In genomic region chr1:220218397-220219135, GRCh38 we compare ENCODE assay signal across 8 cellular contexts. TPM values are rescaled to one million over a fixed set of nuclear protein-coding genes. Genes with fewer than 3 reads are reported as not detected.
DNase-seq lines count a peak whose midpoint lies in the region; ATAC-seq, FAIRE-seq and TF ChIP-seq lines count a peak whose summit lies in the region.
"Not testable (repeated sequence)": the region's sequence is repeated elsewhere in the genome, so short reads cannot be mapped to it uniquely, and the experiment has no call there.

No MANE protein-coding gene starts in this region.

- H3K4me3 Mint-ChIP-seq in activated CD8-positive, alpha-beta T cell treated with anti-CD3 and anti-CD28 coated beads for 36 hours, result not testable (repeated sequence)

- 61 to 67% methylated on average over 6 of the region's 6 CpGs for WGBS in lung, 2 donors

- not testable (repeated sequence) for TF ChIP-seq POLR2A in endothelial cell of umbilical vein (IDR thresholded peaks at IDR 0.05; ENCODE audit: low read depth, low read length)

- H3K9me3 ChIP-seq in endothelial cell of umbilical vein (replicated peaks; ENCODE audit: control insufficient read depth, insufficient read depth, low read length); lung (ENCODE audit: control insufficient read depth in 2 of 2, insufficient read depth in 1 of 2, low read length in 1 of 2): not testable (repeated sequence)

- CTCF ChIA-PET in activated CD8-positive, alpha-beta T cell treated with anti-CD3 and anti-CD28 coated beads for 36 hours (lab: Charles Lee), result interaction anchor here (1.0 to 2.1 kb wide), 8 partner anchors 8 to 515 kb away, joined by 3 to 7 read pairs (median 4); no protein-coding TSS in a partner anchor
- CTCF ChIA-PET in endothelial cell of umbilical vein (lab: Charles Lee), result interaction anchor here (0.6 to 2.9 kb wide), 27 partner anchors 9 to 584 kb away, joined by 3 to 30 read pairs (median 3); partner anchors contain the start of gene RAB3GAP2

- DNase-seq in D341Med (ENCODE audit: low spot score), result peak; percentile 67
- DNase-seq in HPDE6-E6E7 (ENCODE audit: extremely low spot score), result peak; percentile 35
- peak; percentile 30 for DNase-seq in NCI-H748 treated with DMSO at 0.1 percent for 48 hours (lab: John Stamatoyannopoulos, UW)
- peak; percentile 72 for DNase-seq in activated CD8-positive, alpha-beta T cell treated with anti-CD3 and anti-CD28 coated beads for 36 hours
- DNase-seq in endothelial cell of umbilical vein (ENCODE audit: low read depth, low spot score), result peak; percentile 65
- peak; percentile 43 for DNase-seq in lung (ENCODE audit: low spot score)
- DNase-seq in stimulated activated CD8-positive, alpha-beta memory T cell treated with anti-CD3 and anti-CD28 coated beads, Interleukin-4, amount 100 ng/mL, for 48 hours, result peak; percentile 41

- peak; percentile 21 for TF ChIP-seq CTCF in activated CD8-positive, alpha-beta T cell treated with anti-CD3 and anti-CD28 coated beads for 36 hours (IDR thresholded peaks at IDR 0.05)
- TF ChIP-seq CTCF in endothelial cell of umbilical vein (IDR thresholded peaks at IDR 0.05; ENCODE audit: extremely low read depth in 1 of 2, insufficient read depth in 1 of 2, low read depth in 1 of 2, low read length in 2 of 2), result peak; percentile 39 to 51
- TF ChIP-seq CTCF in lung (IDR thresholded peaks at IDR 0.05; ENCODE audit: control extremely low read depth, extremely low read depth), result peak; percentile 15

- not testable (repeated sequence) for H3K9me3 Mint-ChIP-seq in activated CD8-positive, alpha-beta T cell treated with anti-CD3 and anti-CD28 coated beads for 36 hours

- H3K36me3 Mint-ChIP-seq in activated CD8-positive, alpha-beta T cell treated with anti-CD3 and anti-CD28 coated beads for 36 hours (ENCODE audit: low read depth), result peaks cover 12% of the 10 kb centered on the region

- H3K79me2 ChIP-seq in endothelial cell of umbilical vein (ENCODE audit: control insufficient read depth, insufficient read depth, low read length), result peaks cover 16% of the 10 kb centered on the region

- intact Hi-C loops in activated CD8-positive, alpha-beta T cell treated with anti-CD3 and anti-CD28 coated beads for 36 hours (cut with micrococcal nuclease), result loop anchor here (5.0 kb wide), 1 partner anchor 54 kb away; the partner anchor contains the start of gene RAB3GAP2
- intact Hi-C loops in endothelial cell of umbilical vein (cut with micrococcal nuclease), result loop anchor here (1.0 to 10.0 kb wide), 3 partner anchors 384 to 585 kb away; no protein-coding TSS in a partner anchor

- H3K27ac Mint-ChIP-seq in activated CD8-positive, alpha-beta T cell treated with anti-CD3 and anti-CD28 coated beads for 36 hours, result not testable (repeated sequence)

- POLR2A ChIA-PET in activated CD8-positive, alpha-beta T cell treated with anti-CD3 and anti-CD28 coated beads for 36 hours (lab: Charles Lee); endothelial cell of umbilical vein (lab: Charles Lee): not testable (repeated sequence)

- not testable (repeated sequence) for H4K20me1 ChIP-seq in endothelial cell of umbilical vein (replicated peaks; ENCODE audit: control insufficient read depth, extremely low read depth, insufficient read depth, low read length)

- not testable (repeated sequence) for BruUV-seq in endothelial cell of umbilical vein (replicated peaks; lab: Mats Ljungman, UMichigan)

- not testable (repeated sequence) for H3K4me2 ChIP-seq in endothelial cell of umbilical vein (ENCODE audit: insufficient read depth, low read length)

- H2AFZ ChIP-seq in endothelial cell of umbilical vein (ENCODE audit: low read depth, low read length), result not testable (repeated sequence)

- not testable (repeated sequence) for H3K9ac ChIP-seq in endothelial cell of umbilical vein (replicated peaks; ENCODE audit: extremely low read depth, insufficient read depth, low read length)

- H3K4me1 ChIP-seq in endothelial cell of umbilical vein (ENCODE audit: control insufficient read depth, extremely low read depth, insufficient read depth, low read length); lung (ENCODE audit: control insufficient read depth in 2 of 2, insufficient read depth in 2 of 2, low read length in 2 of 2): not testable (repeated sequence)

- not testable (repeated sequence) for FAIRE-seq in endothelial cell of umbilical vein (lab: Jason Lieb, UNC)

- dilution Hi-C loops in endothelial cell of umbilical vein (cut with MboI; ENCODE audit: extremely low pct_ligation_motif_present, low sequenced_read_pairs), result not testable (repeated sequence)

- H3K27me3 ChIP-seq in endothelial cell of umbilical vein (ENCODE audit: control insufficient read depth in 2 of 2, insufficient read depth in 2 of 2, low read length in 2 of 2); lung (ENCODE audit: control insufficient read depth, insufficient read depth): not testable (repeated sequence)

- H3K36me3 ChIP-seq in endothelial cell of umbilical vein (ENCODE audit: control insufficient read depth in 2 of 2, extremely low read depth in 1 of 2, insufficient read depth in 2 of 2, low read length in 2 of 2); lung (ENCODE audit: control insufficient read depth in 2 of 2, insufficient read depth in 2 of 2, low read length in 2 of 2): not testable (repeated sequence)

- not testable (repeated sequence) for H3K27ac ChIP-seq in endothelial cell of umbilical vein (ENCODE audit: insufficient read depth, low read depth, low read length); lung (ENCODE audit: low read depth in 1 of 2, low read length in 1 of 2)

- H3K4me3 ChIP-seq in endothelial cell of umbilical vein (replicated peaks in 1 of 3; ENCODE audit: insufficient read depth in 1 of 3, low read depth in 1 of 3, low read length in 3 of 3); lung: not testable (repeated sequence)

- H3K9me1 ChIP-seq in endothelial cell of umbilical vein (replicated peaks; ENCODE audit: control insufficient read depth, extremely low read depth, insufficient read depth, low read length), result not testable (repeated sequence)

- H3K27me3 Mint-ChIP-seq in activated CD8-positive, alpha-beta T cell treated with anti-CD3 and anti-CD28 coated beads for 36 hours, result not testable (repeated sequence)

- peaks cover 36% of the 10 kb centered on the region for H3K4me1 Mint-ChIP-seq in activated CD8-positive, alpha-beta T cell treated with anti-CD3 and anti-CD28 coated beads for 36 hours (ENCODE audit: low read depth)

- ATAC-seq in GM21447 (IDR thresholded peaks at IDR 0.05; ENCODE audit: unreplicated experiment) (peak; percentile 36), lung (ENCODE audit: insufficient read depth, low FRiP score) (peak; percentile 59)
- ATAC-seq in activated CD8-positive, alpha-beta T cell treated with anti-CD3 and anti-CD28 coated beads for 36 hours, result not testable (repeated sequence)

RNA-seq across cellular contexts. Expression of gene RAB3GAP2, which starts 53.7 kb away (rescaled TPM):
- 10 to 100 TPM; 50.6 to 53.5 TPM for total RNA-seq in activated CD8-positive, alpha-beta T cell treated with anti-CD3 and anti-CD28 coated beads for 36 hours
- total RNA-seq in endothelial cell of umbilical vein (37.0 and 37.4 TPM in 2 replicates), lung (10 to 100 TPM; 36.9 to 37.5 TPM)
- polyA plus RNA-seq in endothelial cell of umbilical vein (11.1 and 15.9 TPM in 2 replicates), lung (1 to 10 TPM; 7.5 to 9.4 TPM)
- polyA plus RNA-seq in endothelial cell of umbilical vein (2011; cell fraction: cytosol; rRNA removed), result 9.3 and 10.1 TPM in 2 replicates
- 37.3 and 39.1 TPM in 2 replicates for polyA plus RNA-seq in endothelial cell of umbilical vein (2011; cell fraction: nucleus; rRNA removed)
- polyA plus RNA-seq in endothelial cell of umbilical vein (2012), result 17.9 and 24.1 TPM in 2 replicates
- polyA minus RNA-seq in endothelial cell of umbilical vein, result 71.9 and 101 TPM in 2 replicates
- polyA minus RNA-seq in endothelial cell of umbilical vein (2011; cell fraction: cytosol; rRNA and poly(A)+ RNA removed), result 26.8 TPM
- 61.3 and 74.1 TPM in 2 replicates for polyA minus RNA-seq in endothelial cell of umbilical vein (2011; cell fraction: nucleus; rRNA and poly(A)+ RNA removed)
